In the genomic region with DNA sequence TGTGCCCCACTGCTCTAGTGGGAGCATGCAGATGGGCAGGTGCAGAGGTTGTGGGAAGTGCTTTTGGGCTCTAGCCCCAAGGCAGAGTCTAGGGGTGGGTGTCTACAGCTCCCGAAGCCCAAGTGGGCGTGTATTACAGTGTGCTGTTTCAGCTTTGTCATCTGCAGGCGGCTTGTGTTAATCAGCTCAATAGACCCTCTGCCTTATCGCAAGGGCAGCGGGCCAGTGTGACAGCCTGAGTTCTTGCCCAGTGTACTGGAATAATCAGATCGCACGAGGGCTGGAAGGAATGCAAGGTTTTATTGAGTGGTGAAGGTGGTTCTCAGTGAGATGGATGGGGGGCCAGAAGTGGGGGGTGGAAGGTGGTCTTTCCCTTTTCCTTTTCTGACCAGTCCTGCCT, we compare ENCODE assay signal across 20 cellular contexts.
DNase-seq lines count a peak whose midpoint lies in the region; FAIRE-seq and TF ChIP-seq lines count a peak whose summit lies in the region.
"Had no signal": no experiment of that assay in that cellular context is flagged by ENCODE, and none has a peak within 500 bp of the region (broad histone marks: within the 10 kb centered on the region; RNA-seq: fewer than 3 reads in every experiment).

No MANE protein-coding gene starts in this region.

- no peaks in the 10 kb centered on the region for H3K79me1 ChIP-seq in neuronal stem cell (ENCODE audit: low read depth, low read length)

- no peak overlapping the region for H2BK15ac ChIP-seq in neuronal stem cell (ENCODE audit: low read length)

- H3K4me1 Mint-ChIP-seq in chondrocyte (ENCODE audit: low read depth) = no peaks in the 10 kb centered on the region
- H3K4me1 Mint-ChIP-seq in activated CD4-positive, alpha-beta T cell treated with anti-CD3 and anti-CD28 coated beads, Interleukin-2, amount 10 ng/mL, durations not matched to agents 24 days and 14 days = no peaks in the 10 kb centered on the region
- H3K4me1 Mint-ChIP-seq: B cell had no signal

- peak overlapping the region; percentile 61 for H2AFZ ChIP-seq in neuronal stem cell (ENCODE audit: low read length)

- H3K23ac ChIP-seq in neuronal stem cell (ENCODE audit: low read depth, low read length, poor library complexity) = no peak overlapping the region

- TF ChIP-seq CTCF in BE2C (IDR thresholded peaks at IDR 0.05; ENCODE audit: low read depth, low read length) (no peak), chondrocyte (IDR thresholded peaks at IDR 0.05) (no peak), transverse colon (IDR thresholded peaks at IDR 0.05) (no peak)

- H3K14ac ChIP-seq in neuronal stem cell (ENCODE audit: low read length) = no peak overlapping the region

- peak overlapping the region; percentile 11 for H3K4me2 ChIP-seq in neuronal stem cell (ENCODE audit: insufficient read depth, low read length, poor library complexity, severe bottlenecking)

- no peak overlapping the region for H2BK12ac ChIP-seq in neuronal stem cell (ENCODE audit: low read length)

- H2AK5ac ChIP-seq in neuronal stem cell (ENCODE audit: low read depth, low read length) = no peak overlapping the region

- H3K4me3 ChIP-seq in BE2C (ENCODE audit: low read depth, low read length) (no peak overlapping the region), neuronal stem cell (ENCODE audit: low read length in 2 of 2) (no peak overlapping the region), transverse colon (no peak overlapping the region)

- H3K4me3 Mint-ChIP-seq in chondrocyte (ENCODE audit: unreplicated experiment) = no peak overlapping the region
- H3K4me3 Mint-ChIP-seq in activated CD4-positive, alpha-beta T cell treated with anti-CD3 and anti-CD28 coated beads, Interleukin-2, amount 10 ng/mL, durations not matched to agents 24 days and 14 days = no peak overlapping the region
- H3K4me3 Mint-ChIP-seq: B cell; CD8-positive, alpha-beta T cell had no signal

- H4K91ac ChIP-seq in neuronal stem cell (ENCODE audit: low read depth, low read length, poor library complexity) = no peak overlapping the region

- H3K36me3 Mint-ChIP-seq in chondrocyte (ENCODE audit: low read depth) = no peaks in the 10 kb centered on the region
- no peaks in the 10 kb centered on the region for H3K36me3 Mint-ChIP-seq in activated CD4-positive, alpha-beta T cell treated with anti-CD3 and anti-CD28 coated beads, Interleukin-2, amount 10 ng/mL, durations not matched to agents 24 days and 14 days (ENCODE audit: low read depth)
- H3K36me3 Mint-ChIP-seq: CD8-positive, alpha-beta T cell had no signal

- in situ Hi-C loops in transverse colon (cut with MboI; ENCODE audit: low pct_ligation_motif_present in 1 of 4, low pct_unique_long_range_greater_than_20kb in 1 of 4, low sequenced_read_pairs in 3 of 4) = no loop called here

- H2BK5ac ChIP-seq in neuronal stem cell (ENCODE audit: low read length) = no peak overlapping the region

- peaks cover 3% of the 10 kb centered on the region for H3K9me3 Mint-ChIP-seq in chondrocyte (ENCODE audit: low read depth)
- H3K9me3 Mint-ChIP-seq in activated CD4-positive, alpha-beta T cell treated with anti-CD3 and anti-CD28 coated beads, Interleukin-2, amount 10 ng/mL, durations not matched to agents 24 days and 14 days = peaks cover 7% of the 10 kb centered on the region
- H3K9me3 Mint-ChIP-seq: CD8-positive, alpha-beta T cell had no signal

- H3K9me3 ChIP-seq in BE2C (no peaks in the 10 kb centered on the region), neuronal stem cell (replicated peaks in 1 of 2; ENCODE audit: control insufficient read depth in 2 of 2, insufficient read depth in 1 of 2, low read depth in 1 of 2, low read length in 2 of 2) (no peaks in the 10 kb centered on the region), transverse colon (no peaks in the 10 kb centered on the region)

- no peak overlapping the region for H3K27ac Mint-ChIP-seq in chondrocyte (ENCODE audit: unreplicated experiment)
- H3K27ac Mint-ChIP-seq in activated CD4-positive, alpha-beta T cell treated with anti-CD3 and anti-CD28 coated beads, Interleukin-2, amount 10 ng/mL, durations not matched to agents 24 days and 14 days = no peak overlapping the region
- H3K27ac Mint-ChIP-seq: B cell; CD8-positive, alpha-beta T cell had no signal

- intact Hi-C loops in transverse colon (cut with DNase I; ENCODE audit: low total_unique reads) = no loop called here
- intact Hi-C loops in activated CD4-positive, alpha-beta T cell treated with anti-CD3 and anti-CD28 coated beads, Interleukin-2, amount 10 ng/mL, durations not matched to agents 24 days and 14 days (cut with micrococcal nuclease) = no loop called here

- H3K4me1 ChIP-seq in BE2C (no peaks in the 10 kb centered on the region), neuronal stem cell (ENCODE audit: control insufficient read depth in 2 of 2, insufficient read depth in 1 of 2, low read depth in 1 of 2, low read length in 2 of 2) (no peaks in the 10 kb centered on the region), transverse colon (no peaks in the 10 kb centered on the region)

- H2BK120ac ChIP-seq in neuronal stem cell (ENCODE audit: low read depth, low read length) = no peak overlapping the region

- no peak overlapping the region for H3K4ac ChIP-seq in neuronal stem cell (ENCODE audit: low read length)

- H3K9ac ChIP-seq in neuronal stem cell (ENCODE audit: low read depth, low read length, poor library complexity) = no peak overlapping the region

- TF ChIP-seq EP300 in transverse colon (IDR thresholded peaks at IDR 0.05; ENCODE audit: low read depth) = no peak

- H3K27me3 Mint-ChIP-seq in chondrocyte (ENCODE audit: low read depth) = no peaks in the 10 kb centered on the region
- no peaks in the 10 kb centered on the region for H3K27me3 Mint-ChIP-seq in activated CD4-positive, alpha-beta T cell treated with anti-CD3 and anti-CD28 coated beads, Interleukin-2, amount 10 ng/mL, durations not matched to agents 24 days and 14 days
- H3K27me3 Mint-ChIP-seq: B cell had no signal

- H3K27me3 ChIP-seq in BE2C = no peaks in the 10 kb centered on the region
- H3K27me3 ChIP-seq in neuronal stem cell (ENCODE audit: control insufficient read depth in 3 of 3, insufficient read depth in 3 of 3, low read depth in 1 of 3, low read length in 3 of 3) = peaks cover 0 to 6% (median 0%) of the 10 kb centered on the region in 3 experiments
- no peaks in the 10 kb centered on the region for H3K27me3 ChIP-seq in transverse colon

- peak; percentile 26 for DNase-seq in BE2C
- peak; percentile 47 for DNase-seq in NCI-H146 (lab: John Stamatoyannopoulos, UW)
- peak; percentile 43 for DNase-seq in chondrocyte (ENCODE audit: low spot score)
- DNase-seq in neuronal stem cell (ENCODE audit: low spot score) = peak; percentile 35
- DNase-seq in transverse colon = no peak
- no peak for DNase-seq in GM12892 (ENCODE audit: insufficient read length)
- DNase-seq in NCI-H526 treated with DMSO at 0.1 percent for 48 hours (lab: John Stamatoyannopoulos, UW) = no peak
- DNase-seq in activated CD4-positive, alpha-beta T cell treated with anti-CD3 and anti-CD28 coated beads, Interleukin-2, amount 10 ng/mL, durations not matched to agents 24 days and 14 days = no peak
- DNase-seq: CD8-positive, alpha-beta T cell; COR-L47; DMS153; DMS79 treated with DMSO at 0.1 percent for 48 hours; EL had no signal

- WGBS in neuronal stem cell (ENCODE audit: extremely low coverage in 2 of 2, insufficient read length in 2 of 2, insufficient replicate concordance in 1 of 2), 2 donors = no CpG with 5 or more reads among the region's 7 CpGs
- 72% methylated on average over 7 of the region's 7 CpGs; no CpG with 5 or more reads in 1 of the 2 donors for WGBS in transverse colon (ENCODE audit: low coverage in 1 of 2), 2 donors

- FAIRE-seq in GM12892 (lab: Jason Lieb, UNC) = no peak
- FAIRE-seq: A204.1, D721Med, G401.6, GM12891, H54 had no signal

- TF ChIP-seq POLR2A in transverse colon (IDR thresholded peaks at IDR 0.05) = no peak
- TF ChIP-seq POLR2A in GM12892 (IDR thresholded peaks at IDR 0.05; ENCODE audit: low read depth, low read length) = no peak

- no peak overlapping the region for H4K8ac ChIP-seq in neuronal stem cell (ENCODE audit: low read depth, low read length)

- H3K18ac ChIP-seq in neuronal stem cell (ENCODE audit: low read length) = no peak overlapping the region

- peak overlapping the region; percentile 72 for H3K27ac ChIP-seq in neuronal stem cell (replicated peaks; ENCODE audit: low read length)
- H3K27ac ChIP-seq in transverse colon = no peak overlapping the region
- H3K27ac ChIP-seq: C4-2B had no signal

- no peaks in the 10 kb centered on the region for H3K36me3 ChIP-seq in BE2C
- H3K36me3 ChIP-seq in neuronal stem cell (replicated peaks in 1 of 2; ENCODE audit: control insufficient read depth in 2 of 2, insufficient read depth in 2 of 2, low read length in 2 of 2) = no peaks in the 10 kb centered on the region
- no peaks in the 10 kb centered on the region for H3K36me3 ChIP-seq in transverse colon

Comparison
In these comparisons a context has a peak if more than half of its experiments do, and no peak if none do; other contexts are left out.
1. DNase-seq: peak in BE2C (single experiment), NCI-H146 (single experiment), chondrocyte (single experiment) and neuronal stem cell (single experiment); none in transverse colon (single experiment), GM12892 (single experiment), NCI-H526 treated with DMSO at 0.1 percent for 48 hours (single experiment) and activated CD4-positive, alpha-beta T cell treated with anti-CD3 and anti-CD28 coated beads, Interleukin-2, amount 10 ng/mL, durations not matched to agents 24 days and 14 days (single experiment).